Comparison of ENCODE assay signal across 8 cellular contexts in the genomic region with DNA sequence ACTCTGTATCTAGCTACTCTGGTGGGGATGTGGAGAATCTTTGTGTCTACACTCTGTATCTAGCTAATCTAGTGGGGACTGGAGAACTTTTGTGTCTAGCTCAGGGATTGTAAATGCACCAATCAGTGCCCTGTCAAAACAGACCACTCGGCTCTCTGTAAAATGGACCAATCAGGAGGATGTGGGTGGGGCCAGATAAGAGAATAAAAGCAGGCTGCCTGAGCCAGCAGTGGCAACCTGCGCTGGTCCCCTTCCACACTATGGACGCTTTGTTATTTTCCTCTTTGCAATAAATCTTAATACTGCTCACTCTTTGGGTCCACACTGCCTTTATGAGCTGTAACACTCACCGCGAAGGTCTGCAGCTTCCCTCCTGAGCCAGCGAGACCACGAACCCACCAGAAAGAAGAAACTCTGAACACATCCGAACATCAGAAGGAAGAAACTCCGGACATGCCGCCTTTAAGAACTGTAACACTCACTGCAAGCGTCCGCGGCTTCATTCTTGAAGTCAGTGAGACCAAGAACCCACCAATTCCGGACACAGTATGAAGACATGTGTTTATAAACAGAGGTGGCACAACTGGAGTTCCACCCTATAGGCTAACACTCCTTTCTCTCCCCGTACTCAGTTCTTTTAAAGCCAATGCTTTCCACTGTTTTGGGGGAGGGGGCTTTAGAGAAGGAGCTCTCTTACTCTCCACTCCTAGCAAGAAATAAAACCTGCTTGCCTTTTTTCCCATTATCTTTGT. TPM values are rescaled to one million over a fixed set of nuclear protein-coding genes. Genes with fewer than 3 reads are reported as not detected.
DNase-seq lines count a peak whose midpoint lies in the region; ATAC-seq and TF ChIP-seq lines count a peak whose summit lies in the region.
"Not testable (repeated sequence)": the region's sequence is repeated elsewhere in the genome, so short reads cannot be mapped to it uniquely, and the experiment has no call there.

No MANE protein-coding gene starts in this region.

- peak in 1 of 2 donors; percentile 37 for TF ChIP-seq POLR2A in adrenal gland (IDR thresholded peaks at IDR 0.05)
- TF ChIP-seq POLR2A in erythroblast (IDR thresholded peaks at IDR 0.05; ENCODE audit: low read length) = peak; percentile 59
- TF ChIP-seq POLR2A in tibial nerve (IDR thresholded peaks at IDR 0.05) = not testable (repeated sequence)

- H3K27me3 ChIP-seq in adrenal gland; lung (ENCODE audit: control insufficient read depth, insufficient read depth); tibial nerve: not testable (repeated sequence)

- not testable (repeated sequence) for H3K9me3 ChIP-seq in adrenal gland (replicated peaks in 1 of 3); lung (ENCODE audit: control insufficient read depth in 2 of 2, insufficient read depth in 1 of 2, low read length in 1 of 2); tibial nerve

- H3K4me1 ChIP-seq in adrenal gland (replicated peaks in 1 of 2); lung (ENCODE audit: control insufficient read depth in 2 of 2, insufficient read depth in 2 of 2, low read length in 2 of 2): not testable (repeated sequence)
- H3K4me1 ChIP-seq in tibial nerve = peaks cover 0 to 29% (median 6%) of the 10 kb centered on the region in 4 donors

- in situ Hi-C loops in KBM-7 (cut with MboI; ENCODE audit: low pct_unique_long_range_greater_than_20kb, low sequenced_read_pairs) = not testable (repeated sequence)

- BruUV-seq in Calu3 (replicated peaks; lab: Mats Ljungman, UMichigan) = TSS peak; percentile 63

- peaks cover 19% of the 10 kb centered on the region for H3K36me3 Mint-ChIP-seq in Calu3 (ENCODE audit: insufficient read depth, unreplicated experiment)

- not testable (repeated sequence) for H3K9me3 Mint-ChIP-seq in Calu3 (ENCODE audit: low read depth, unreplicated experiment)

- H3K4me1 Mint-ChIP-seq in Calu3 (ENCODE audit: low read depth, unreplicated experiment) = not testable (repeated sequence)

- TF ChIP-seq CTCF in Calu3 (IDR thresholded peaks at IDR 0.05; ENCODE audit: unreplicated experiment); adrenal gland (IDR thresholded peaks at IDR 0.05); lung (IDR thresholded peaks at IDR 0.05; ENCODE audit: control extremely low read depth, extremely low read depth); tibial nerve (IDR thresholded peaks at IDR 0.05): not testable (repeated sequence)

- CTCF ChIA-PET in Calu3 (lab: Charles Lee) = interaction anchor here (0.8 to 1.5 kb wide), 4 partner anchors 59 to 125 kb away, joined by 3 to 5 read pairs (median 4); a partner anchor contains a TSS

- intact Hi-C loops in Calu3 (cut with micrococcal nuclease; ENCODE audit: unreplicated experiment) = loop anchor here (2.0 kb wide), 2 partner anchors 29 to 59 kb away; a partner anchor contains a TSS
- intact Hi-C loops in adrenal gland (cut with DNase I) = not testable (repeated sequence)

- H3K27ac ChIP-seq in adrenal gland = peak overlapping the region; percentile 93 to 99 (median 97)
- peak overlapping the region; percentile 88 to 99 for H3K27ac ChIP-seq in lung (ENCODE audit: low read depth in 1 of 2, low read length in 1 of 2)
- peak overlapping the region; percentile 84 to 96 (median 94) for H3K27ac ChIP-seq in tibial nerve

- H3K36me3 ChIP-seq in adrenal gland (replicated peaks in 1 of 2) (peaks cover 0 to 11% of the 10 kb centered on the region in 2 donors), tibial nerve (peaks cover 0 to 16% (median 0%) of the 10 kb centered on the region in 3 donors)
- not testable (repeated sequence) for H3K36me3 ChIP-seq in lung (ENCODE audit: control insufficient read depth in 2 of 2, insufficient read depth in 2 of 2, low read length in 2 of 2)

- H3K27me3 Mint-ChIP-seq in Calu3 (ENCODE audit: unreplicated experiment) = not testable (repeated sequence)

- peak overlapping the region; percentile 94 for H3K4me3 Mint-ChIP-seq in Calu3 (ENCODE audit: low read depth, unreplicated experiment)

- not testable (repeated sequence) for ATAC-seq in lung (ENCODE audit: insufficient read depth, low FRiP score)

- peak overlapping the region; percentile 99 for H3K27ac Mint-ChIP-seq in Calu3 (ENCODE audit: unreplicated experiment)

- H3K4me3 ChIP-seq in adrenal gland = peak overlapping the region in 3 of 4 donors; percentile 36 to 57 (median 43)
- peak overlapping the region; percentile 52 for H3K4me3 ChIP-seq in lung
- peak overlapping the region; percentile 57 for H3K4me3 ChIP-seq in skeletal muscle cell (ENCODE audit: low read depth, low read length)
- H3K4me3 ChIP-seq in tibial nerve = peak overlapping the region; percentile 37 to 55 (median 48)

- not testable (repeated sequence) for DNase-seq in Calu3; adrenal gland; lung (ENCODE audit: low spot score); skeletal muscle cell (ENCODE audit: low read depth); tibial nerve (ENCODE audit: low spot score in 2 of 2)
- peak; percentile 27 for DNase-seq in KBM-7
- DNase-seq in activated CD4-positive, alpha-beta T cell treated with anti-CD3 and anti-CD28 coated beads for 1 hour = peak; percentile 33
- DNase-seq in erythroblast (lab: John Stamatoyannopoulos, UW) = peak; percentile 39 to 40

- WGBS in adrenal gland, 4 donors = 36 to 49% (median 40%) methylated on average over 13 to 14 of the region's 15 CpGs
- 16 to 35% methylated on average over 13 to 15 of the region's 15 CpGs for WGBS in lung, 2 donors
- WGBS in tibial nerve, 2 donors = 57 to 66% methylated on average over 15 of the region's 15 CpGs

- not testable (repeated sequence) for TF ChIP-seq EP300 in tibial nerve (IDR thresholded peaks at IDR 0.05)

RNA-seq across cellular contexts. Expression of a gene that starts 1.1 kb away (rescaled TPM):
- total RNA-seq in Calu3 (2022) (36.8 and 44.1 TPM in 2 replicates), adrenal gland (10 to 100 TPM; 24.3 to 36.4 (median 32.1) TPM), lung (10 to 100 TPM; 34.1 to 46.0 TPM), tibial nerve (10 to 100 TPM; 16.9 to 38.7 (median 26.1) TPM)
- polyA plus RNA-seq in adrenal gland (10 to 100 TPM in 2 of 3 donors, 1 to 10 TPM in 1; 8.2 to 33.5 (median 12.6) TPM), lung (10 to 100 TPM; 12.3 to 15.3 TPM)

RNA-seq across cellular contexts. Expression of a gene that starts 5.8 kb away (rescaled TPM):
- total RNA-seq in Calu3 (2022) (11.5 and 37.8 TPM in 2 replicates), adrenal gland (10 to 100 TPM; 16.6 to 71.8 (median 27.5) TPM), lung (100 to 1,000 TPM; 107 to 128 TPM), tibial nerve (100 to 1,000 TPM in 2 of 4 donors, 10 to 100 TPM in 2; 78.3 to 131 (median 100) TPM)
- polyA plus RNA-seq in adrenal gland (10 to 100 TPM; 15.7 to 23.2 (median 18.0) TPM), lung (100 to 1,000 TPM in 1 of 2 donors, 10 to 100 TPM in 1; 59.0 to 173 TPM)

RNA-seq across cellular contexts. Expression of a gene that starts 52.4 kb away (rescaled TPM):
- total RNA-seq in Calu3 (2022) (not detected in 2 replicates), adrenal gland (not detected), lung (not detected), tibial nerve (under 1 TPM in 2 of 4 donors, not detected in 2; 0.20 to 0.63 TPM)
- polyA plus RNA-seq in adrenal gland (not detected), lung (under 1 TPM; 0.03 to 0.08 TPM)

RNA-seq across cellular contexts. Expression of a gene that starts 59.0 kb away (rescaled TPM):
- total RNA-seq in Calu3 (2022) (9.9 and 13.1 TPM in 2 replicates), adrenal gland (10 to 100 TPM in 6 of 8 donors, 1 to 10 TPM in 2; 5.9 to 21.3 (median 11.4) TPM), lung (10 to 100 TPM in 1 of 2 donors, 1 to 10 TPM in 1; 8.5 to 10.9 TPM), tibial nerve (1 to 10 TPM; 2.2 to 6.1 (median 3.1) TPM)
- polyA plus RNA-seq in adrenal gland (10 to 100 TPM in 1 of 3 donors, 1 to 10 TPM in 2; 5.0 to 11.2 (median 7.6) TPM), lung (1 to 10 TPM; 4.1 to 8.0 TPM)
